In the genomic region with DNA sequence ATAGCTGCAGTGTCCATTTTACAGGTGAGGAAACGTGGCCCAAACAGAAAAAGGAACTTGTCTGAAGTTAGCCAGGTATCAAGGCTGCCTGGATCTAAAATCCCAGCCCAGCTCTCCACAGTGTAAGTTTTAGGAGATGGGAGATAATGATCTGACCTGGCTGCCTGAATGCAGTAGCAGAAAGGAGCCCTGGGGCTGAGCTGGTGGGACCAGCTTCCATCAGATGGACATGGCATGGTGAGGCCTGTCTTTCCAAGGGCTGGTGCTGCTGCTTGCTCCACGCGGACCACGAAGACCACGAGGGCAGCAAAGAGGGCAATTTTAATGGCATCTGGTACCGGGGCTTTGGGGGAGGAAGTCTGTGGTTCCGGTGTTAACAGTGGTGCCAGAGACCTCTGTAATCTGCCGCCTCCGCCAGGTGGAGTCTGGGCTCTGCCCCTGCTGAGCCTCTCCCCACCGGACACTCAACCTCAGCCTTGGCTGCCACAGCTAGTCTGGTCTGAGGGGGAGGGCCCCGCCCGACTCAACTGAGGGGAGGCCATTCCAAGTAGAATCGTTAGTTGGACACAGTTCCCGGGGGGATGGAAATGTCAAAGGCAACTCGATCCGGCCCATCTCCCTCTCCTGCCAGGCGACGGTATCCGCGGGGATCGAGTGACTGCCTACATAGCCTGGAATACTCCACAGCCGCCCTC, we compare ENCODE assay signal across 8 cellular contexts. TPM values are rescaled to one million over a fixed set of nuclear protein-coding genes. Genes with fewer than 3 reads are reported as not detected.
A peak's percentile ranks its signal among the peaks of the same experiment; 100 is the strongest.
DNase-seq lines count a peak whose midpoint lies in the region; ATAC-seq and TF ChIP-seq lines count a peak whose summit lies in the region.

No MANE protein-coding gene starts in this region.

- DNase-seq in NCI-H748 (lab: John Stamatoyannopoulos, UW; ENCODE audit: unreplicated experiment) (peak; percentile 76), globus pallidus (ENCODE audit: low spot score) (peak; percentile 52), neural crest cell (ENCODE audit: low read depth, low spot score) (no peak), NCI-H1048 (lab: John Stamatoyannopoulos, UW) (no peak)
- peak; percentile 31 for DNase-seq in activated T-helper 2 cell treated with anti-CD3 and anti-CD28 coated beads, Interferon-gamma antibody, Interleukin-2, Interleukin-4, amounts not matched to agents 10 μg/mL and 5 μg/mL and 100 μg/mL, durations not matched to agents 14 hours and 24 hours and 36 hours (ENCODE audit: low spot score)

- H3K4me2 ChIP-seq in BLaER1 treated with 17β-estradiol and CSF1 and Interleukin-3, amounts not matched to agents 10 nM and 100 nM = peak overlapping the region; percentile 88 to 99 (median 95)

- peaks cover 0 to 2% (median 0%) of the 10 kb centered on the region in 11 experiments; a peak in 4 of 22 replicates for H3K27me3 ChIP-seq in BLaER1 treated with 17β-estradiol and CSF1 and Interleukin-3, amounts not matched to agents 10 nM and 100 nM

- ATAC-seq in GM21423 (IDR thresholded peaks at IDR 0.05; ENCODE audit: unreplicated experiment) = peak; percentile 20
- ATAC-seq in GM21717 (IDR thresholded peaks at IDR 0.05; ENCODE audit: unreplicated experiment) = no peak

- peaks cover 24 to 58% (median 53%) of the 10 kb centered on the region in 10 experiments for H3K4me1 ChIP-seq in BLaER1 treated with 17β-estradiol and CSF1 and Interleukin-3, amounts not matched to agents 10 nM and 100 nM

- peak overlapping the region in 7 of 11 experiments; percentile 29 to 60 (median 47); a peak in 11 of 22 replicates for H3K27ac ChIP-seq in BLaER1 treated with 17β-estradiol and CSF1 and Interleukin-3, amounts not matched to agents 10 nM and 100 nM

- H3K27me3 Mint-ChIP-seq in activated T-helper 2 cell treated with anti-CD3 and anti-CD28 coated beads, Interferon-gamma antibody, Interleukin-2, Interleukin-4, amounts not matched to agents 10 μg/mL and 5 μg/mL and 100 μg/mL, durations not matched to agents 14 hours and 24 hours and 36 hours (ENCODE audit: low read depth) = no peaks in the 10 kb centered on the region
- H3K27me3 Mint-ChIP-seq in neural crest cell (ENCODE audit: low read depth) = peaks cover 61% of the 10 kb centered on the region

- H4K20me1 ChIP-seq in BLaER1 treated with 17β-estradiol and CSF1 and Interleukin-3, amounts not matched to agents 10 nM and 100 nM = peaks cover 0 to 7% (median 0%) of the 10 kb centered on the region in 11 experiments; a peak in 2 of 22 replicates

- intact Hi-C loops in activated T-helper 2 cell treated with anti-CD3 and anti-CD28 coated beads, Interferon-gamma antibody, Interleukin-2, Interleukin-4, amounts not matched to agents 10 μg/mL and 5 μg/mL and 100 μg/mL, durations not matched to agents 14 hours and 24 hours and 36 hours (cut with micrococcal nuclease) = loop anchor here (2.0 to 5.0 kb wide), 4 partner anchors 124 to 1436 kb away; a partner anchor contains a TSS

- H3K4me1 Mint-ChIP-seq in activated T-helper 2 cell treated with anti-CD3 and anti-CD28 coated beads, Interferon-gamma antibody, Interleukin-2, Interleukin-4, amounts not matched to agents 10 μg/mL and 5 μg/mL and 100 μg/mL, durations not matched to agents 14 hours and 24 hours and 36 hours (ENCODE audit: low read depth) = peaks cover 21% of the 10 kb centered on the region
- H3K4me1 Mint-ChIP-seq in neural crest cell = peaks cover 30% of the 10 kb centered on the region

- H3K27ac Mint-ChIP-seq in activated T-helper 2 cell treated with anti-CD3 and anti-CD28 coated beads, Interferon-gamma antibody, Interleukin-2, Interleukin-4, amounts not matched to agents 10 μg/mL and 5 μg/mL and 100 μg/mL, durations not matched to agents 14 hours and 24 hours and 36 hours = no peak overlapping the region
- no peak overlapping the region for H3K27ac Mint-ChIP-seq in neural crest cell (ENCODE audit: unreplicated experiment)

- H3K9ac ChIP-seq in BLaER1 treated with 17β-estradiol and CSF1 and Interleukin-3, amounts not matched to agents 10 nM and 100 nM = peak overlapping the region; percentile 59 to 80 (median 77)

- H3K36me3 Mint-ChIP-seq in activated T-helper 2 cell treated with anti-CD3 and anti-CD28 coated beads, Interferon-gamma antibody, Interleukin-2, Interleukin-4, amounts not matched to agents 10 μg/mL and 5 μg/mL and 100 μg/mL, durations not matched to agents 14 hours and 24 hours and 36 hours (ENCODE audit: low read depth) = peaks cover 3% of the 10 kb centered on the region
- peaks cover 4% of the 10 kb centered on the region for H3K36me3 Mint-ChIP-seq in neural crest cell (ENCODE audit: low read depth)

- no peaks in the 10 kb centered on the region for H3K9me3 Mint-ChIP-seq in activated T-helper 2 cell treated with anti-CD3 and anti-CD28 coated beads, Interferon-gamma antibody, Interleukin-2, Interleukin-4, amounts not matched to agents 10 μg/mL and 5 μg/mL and 100 μg/mL, durations not matched to agents 14 hours and 24 hours and 36 hours
- no peaks in the 10 kb centered on the region for H3K9me3 Mint-ChIP-seq in neural crest cell

- peaks cover 8 to 19% (median 14%) of the 10 kb centered on the region in 11 experiments; a peak in 21 of 22 replicates for H3K36me3 ChIP-seq in BLaER1 treated with 17β-estradiol and CSF1 and Interleukin-3, amounts not matched to agents 10 nM and 100 nM

- peak; percentile 29 for TF ChIP-seq CTCF in neural crest cell (conservative IDR thresholded peaks at IDR 0.05)

- peak overlapping the region; percentile 86 for H3K4me3 Mint-ChIP-seq in activated T-helper 2 cell treated with anti-CD3 and anti-CD28 coated beads, Interferon-gamma antibody, Interleukin-2, Interleukin-4, amounts not matched to agents 10 μg/mL and 5 μg/mL and 100 μg/mL, durations not matched to agents 14 hours and 24 hours and 36 hours (ENCODE audit: low read depth)
- peak overlapping the region; percentile 81 for H3K4me3 Mint-ChIP-seq in neural crest cell

- peak overlapping the region; percentile 65 to 81 (median 70) for H3K4me3 ChIP-seq in BLaER1 treated with 17β-estradiol and CSF1 and Interleukin-3, amounts not matched to agents 10 nM and 100 nM

- H3K9me3 ChIP-seq in BLaER1 treated with 17β-estradiol and CSF1 and Interleukin-3, amounts not matched to agents 10 nM and 100 nM (replicated peaks in 1 of 11) = peaks cover 10 to 19% (median 17%) of the 10 kb centered on the region in 11 experiments

RNA-seq across cellular contexts. Expression of a gene that starts 0.7 kb away (rescaled TPM):
- total RNA-seq in activated T-helper 2 cell treated with anti-CD3 and anti-CD28 coated beads, Interferon-gamma antibody, Interleukin-2, Interleukin-4, amounts not matched to agents 10 μg/mL and 5 μg/mL and 100 μg/mL, durations not matched to agents 14 hours and 24 hours and 36 hours = 1.6 TPM in 2 replicates
- 1.7 and 2.0 TPM in 2 replicates for total RNA-seq in neural crest cell

RNA-seq across cellular contexts. Expression of a gene that starts 46.7 kb away (rescaled TPM):
- total RNA-seq in activated T-helper 2 cell treated with anti-CD3 and anti-CD28 coated beads, Interferon-gamma antibody, Interleukin-2, Interleukin-4, amounts not matched to agents 10 μg/mL and 5 μg/mL and 100 μg/mL, durations not matched to agents 14 hours and 24 hours and 36 hours = 30.8 and 33.0 TPM in 2 replicates
- 17.8 and 19.8 TPM in 2 replicates for total RNA-seq in neural crest cell

RNA-seq across cellular contexts. Expression of a gene that starts 47.0 kb away (rescaled TPM):
- 4.8 and 5.0 TPM in 2 replicates for total RNA-seq in activated T-helper 2 cell treated with anti-CD3 and anti-CD28 coated beads, Interferon-gamma antibody, Interleukin-2, Interleukin-4, amounts not matched to agents 10 μg/mL and 5 μg/mL and 100 μg/mL, durations not matched to agents 14 hours and 24 hours and 36 hours
- 12.3 and 13.8 TPM in 2 replicates for total RNA-seq in neural crest cell

Comparison
In these comparisons a context has a peak if more than half of its experiments do, and no peak if none do; other contexts are left out.
1. DNase-seq: peak in NCI-H748 (single experiment), activated T-helper 2 cell treated with anti-CD3 and anti-CD28 coated beads, Interferon-gamma antibody, Interleukin-2, Interleukin-4, amounts not matched to agents 10 μg/mL and 5 μg/mL and 100 μg/mL, durations not matched to agents 14 hours and 24 hours and 36 hours (single experiment) and globus pallidus (single experiment); none in neural crest cell (single experiment) and NCI-H1048 (single experiment).